2 cellular contexts compared by ENCODE assay signal in the genomic region with DNA sequence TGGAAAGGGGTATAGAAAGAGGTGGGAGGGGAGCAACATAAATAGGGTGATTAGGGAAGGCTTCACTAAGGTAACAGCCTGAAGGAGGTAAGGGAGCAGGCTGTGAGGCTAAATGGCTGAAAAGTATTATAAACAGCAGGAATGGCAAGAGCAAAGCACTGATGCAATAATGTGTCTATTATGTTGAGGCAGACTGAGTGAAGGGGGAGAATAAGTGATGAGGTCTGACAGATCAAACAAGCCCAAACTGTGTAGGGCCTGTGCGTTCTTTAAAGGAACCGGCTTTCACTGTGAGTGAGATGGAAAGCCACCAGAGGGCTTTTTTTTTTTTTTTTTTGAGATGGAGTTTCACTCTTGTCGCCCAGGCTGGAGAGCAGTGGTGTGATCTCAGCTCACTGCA.
TF ChIP-seq lines count a peak whose summit lies in the region.

No MANE protein-coding gene starts in this region.

TF ChIP-seq in neural cell, 6 proteins besides CTCF, POLR2A, EP300 and RAD21 (continued from another document):
- TF ChIP-seq, protein P1, sequence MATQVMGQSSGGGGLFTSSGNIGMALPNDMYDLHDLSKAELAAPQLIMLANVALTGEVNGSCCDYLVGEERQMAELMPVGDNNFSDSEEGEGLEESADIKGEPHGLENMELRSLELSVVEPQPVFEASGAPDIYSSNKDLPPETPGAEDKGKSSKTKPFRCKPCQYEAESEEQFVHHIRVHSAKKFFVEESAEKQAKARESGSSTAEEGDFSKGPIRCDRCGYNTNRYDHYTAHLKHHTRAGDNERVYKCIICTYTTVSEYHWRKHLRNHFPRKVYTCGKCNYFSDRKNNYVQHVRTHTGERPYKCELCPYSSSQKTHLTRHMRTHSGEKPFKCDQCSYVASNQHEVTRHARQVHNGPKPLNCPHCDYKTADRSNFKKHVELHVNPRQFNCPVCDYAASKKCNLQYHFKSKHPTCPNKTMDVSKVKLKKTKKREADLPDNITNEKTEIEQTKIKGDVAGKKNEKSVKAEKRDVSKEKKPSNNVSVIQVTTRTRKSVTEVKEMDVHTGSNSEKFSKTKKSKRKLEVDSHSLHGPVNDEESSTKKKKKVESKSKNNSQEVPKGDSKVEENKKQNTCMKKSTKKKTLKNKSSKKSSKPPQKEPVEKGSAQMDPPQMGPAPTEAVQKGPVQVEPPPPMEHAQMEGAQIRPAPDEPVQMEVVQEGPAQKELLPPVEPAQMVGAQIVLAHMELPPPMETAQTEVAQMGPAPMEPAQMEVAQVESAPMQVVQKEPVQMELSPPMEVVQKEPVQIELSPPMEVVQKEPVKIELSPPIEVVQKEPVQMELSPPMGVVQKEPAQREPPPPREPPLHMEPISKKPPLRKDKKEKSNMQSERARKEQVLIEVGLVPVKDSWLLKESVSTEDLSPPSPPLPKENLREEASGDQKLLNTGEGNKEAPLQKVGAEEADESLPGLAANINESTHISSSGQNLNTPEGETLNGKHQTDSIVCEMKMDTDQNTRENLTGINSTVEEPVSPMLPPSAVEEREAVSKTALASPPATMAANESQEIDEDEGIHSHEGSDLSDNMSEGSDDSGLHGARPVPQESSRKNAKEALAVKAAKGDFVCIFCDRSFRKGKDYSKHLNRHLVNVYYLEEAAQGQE (IDR thresholded peaks at IDR 0.05; ENCODE audit: borderline replicate concordance) = no peak
- TF ChIP-seq MXI1 (conservative IDR thresholded peaks at IDR 0.05; ENCODE audit: poor library complexity, severe bottlenecking) (no peak), EZH2 (IDR thresholded peaks at IDR 0.05; ENCODE audit: borderline replicate concordance, insufficient read depth, low read length, poor library complexity, severe bottlenecking) (no peak), POLR2AphosphoS5 (IDR thresholded peaks at IDR 0.05) (peak; percentile 65), TAF1 (IDR thresholded peaks at IDR 0.05; ENCODE audit: low read depth) (no peak)

TF ChIP-seq in SK-N-SH, 30 proteins besides CTCF, POLR2A, EP300 and RAD21 (continued from another document):
- TF ChIP-seq, protein P1 (IDR thresholded peaks at IDR 0.05; ENCODE audit: low read depth, low read length) = no peak
- no peak for TF ChIP-seq TCF12 (IDR thresholded peaks at IDR 0.05)
- TF ChIP-seq POLR2AphosphoS5 (IDR thresholded peaks at IDR 0.05; ENCODE audit: low read depth, low read length) = no peak
- TF ChIP-seq, protein P2, sequence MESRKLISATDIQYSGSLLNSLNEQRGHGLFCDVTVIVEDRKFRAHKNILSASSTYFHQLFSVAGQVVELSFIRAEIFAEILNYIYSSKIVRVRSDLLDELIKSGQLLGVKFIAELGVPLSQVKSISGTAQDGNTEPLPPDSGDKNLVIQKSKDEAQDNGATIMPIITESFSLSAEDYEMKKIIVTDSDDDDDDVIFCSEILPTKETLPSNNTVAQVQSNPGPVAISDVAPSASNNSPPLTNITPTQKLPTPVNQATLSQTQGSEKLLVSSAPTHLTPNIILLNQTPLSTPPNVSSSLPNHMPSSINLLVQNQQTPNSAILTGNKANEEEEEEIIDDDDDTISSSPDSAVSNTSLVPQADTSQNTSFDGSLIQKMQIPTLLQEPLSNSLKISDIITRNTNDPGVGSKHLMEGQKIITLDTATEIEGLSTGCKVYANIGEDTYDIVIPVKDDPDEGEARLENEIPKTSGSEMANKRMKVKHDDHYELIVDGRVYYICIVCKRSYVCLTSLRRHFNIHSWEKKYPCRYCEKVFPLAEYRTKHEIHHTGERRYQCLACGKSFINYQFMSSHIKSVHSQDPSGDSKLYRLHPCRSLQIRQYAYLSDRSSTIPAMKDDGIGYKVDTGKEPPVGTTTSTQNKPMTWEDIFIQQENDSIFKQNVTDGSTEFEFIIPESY (IDR thresholded peaks at IDR 0.05; ENCODE audit: borderline replicate concordance, low read depth) = no peak
- TF ChIP-seq SMC3 (IDR thresholded peaks at IDR 0.05; ENCODE audit: low read depth, low read length) = no peak
- no peak for TF ChIP-seq TEAD4 (IDR thresholded peaks at IDR 0.05; ENCODE audit: borderline replicate concordance, insufficient read depth)
- TF ChIP-seq RXRA (IDR thresholded peaks at IDR 0.05; ENCODE audit: borderline replicate concordance, low read depth) = no peak
- no peak for TF ChIP-seq GATA2 (CRISPR knock-in tag; IDR thresholded peaks at IDR 0.05)
- TF ChIP-seq MXI1 (IDR thresholded peaks at IDR 0.05; ENCODE audit: low read depth, low read length) = no peak
- TF ChIP-seq, protein P3, sequence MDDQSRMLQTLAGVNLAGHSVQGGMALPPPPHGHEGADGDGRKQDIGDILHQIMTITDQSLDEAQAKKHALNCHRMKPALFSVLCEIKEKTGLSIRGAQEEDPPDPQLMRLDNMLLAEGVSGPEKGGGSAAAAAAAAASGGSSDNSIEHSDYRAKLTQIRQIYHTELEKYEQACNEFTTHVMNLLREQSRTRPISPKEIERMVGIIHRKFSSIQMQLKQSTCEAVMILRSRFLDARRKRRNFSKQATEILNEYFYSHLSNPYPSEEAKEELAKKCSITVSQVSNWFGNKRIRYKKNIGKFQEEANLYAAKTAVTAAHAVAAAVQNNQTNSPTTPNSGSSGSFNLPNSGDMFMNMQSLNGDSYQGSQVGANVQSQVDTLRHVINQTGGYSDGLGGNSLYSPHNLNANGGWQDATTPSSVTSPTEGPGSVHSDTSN (IDR thresholded peaks at IDR 0.05) = no peak
- TF ChIP-seq FOSL2 (IDR thresholded peaks at IDR 0.05; ENCODE audit: borderline replicate concordance, low read depth) = no peak
- TF ChIP-seq, protein P4, sequence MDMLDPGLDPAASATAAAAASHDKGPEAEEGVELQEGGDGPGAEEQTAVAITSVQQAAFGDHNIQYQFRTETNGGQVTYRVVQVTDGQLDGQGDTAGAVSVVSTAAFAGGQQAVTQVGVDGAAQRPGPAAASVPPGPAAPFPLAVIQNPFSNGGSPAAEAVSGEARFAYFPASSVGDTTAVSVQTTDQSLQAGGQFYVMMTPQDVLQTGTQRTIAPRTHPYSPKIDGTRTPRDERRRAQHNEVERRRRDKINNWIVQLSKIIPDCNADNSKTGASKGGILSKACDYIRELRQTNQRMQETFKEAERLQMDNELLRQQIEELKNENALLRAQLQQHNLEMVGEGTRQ (IDR thresholded peaks at IDR 0.05; ENCODE audit: borderline replicate concordance, low read depth, low read length) = no peak
- no peak for TF ChIP-seq EZH2phosphoT487 (IDR thresholded peaks at IDR 0.05; ENCODE audit: borderline replicate concordance, low read depth)
- no peak for TF ChIP-seq RFX5 (IDR thresholded peaks at IDR 0.05; ENCODE audit: low read length)
- no peak for TF ChIP-seq YY1 (IDR thresholded peaks at IDR 0.05; ENCODE audit: low read depth)
